Comparison of ENCODE assay signal across 33 cellular contexts in the genomic region with DNA sequence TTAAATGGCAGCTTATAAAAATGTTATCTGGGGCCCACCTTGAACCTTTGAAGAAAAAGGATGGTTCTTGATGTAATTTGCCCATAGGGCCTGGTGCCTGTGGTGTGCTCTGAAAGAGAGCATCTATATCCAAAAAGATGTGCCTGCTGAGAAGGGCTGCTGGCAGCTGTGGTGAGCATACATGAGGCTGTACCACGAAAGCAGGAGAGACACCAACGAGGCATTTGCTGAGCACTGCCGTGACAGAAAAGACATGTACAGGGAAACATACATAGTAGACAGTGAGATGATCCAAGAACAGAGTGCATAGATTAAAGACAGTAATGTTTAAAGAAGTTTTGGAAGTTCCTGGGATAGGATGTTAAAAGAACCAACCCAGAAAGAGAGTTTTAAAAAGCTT.
"Had no signal": no experiment of that assay in that cellular context is flagged by ENCODE, and none has a peak within 500 bp of the region (broad histone marks: within the 10 kb centered on the region; RNA-seq: fewer than 3 reads in every experiment).

No MANE protein-coding gene starts in this region.

- H3K36me3 ChIP-seq: adrenal gland, brain microvascular endothelial cell, breast epithelium had no signal

- H3K27me3 Mint-ChIP-seq: activated CD4-positive, alpha-beta memory T cell treated with anti-CD3 and anti-CD28 coated beads, Interleukin-2, amount 10 ng/mL, durations not matched to agents 7 days and 5 days; activated CD4-positive, alpha-beta T cell treated with anti-CD3 and anti-CD28 coated beads, Interleukin-2, amount 10 ng/mL, durations not matched to agents 7 days and 5 days; activated CD8-positive, alpha-beta memory T cell treated with anti-CD3 and anti-CD28 coated beads, Interleukin-2, amount 10 ng/mL, durations not matched to agents 7 days and 5 days; activated naive CD8-positive, alpha-beta T cell treated with anti-CD3 and anti-CD28 coated beads for 36 hours; T-helper 17 cell had no signal

- H3K9me3 Mint-ChIP-seq: activated CD4-positive, alpha-beta memory T cell treated with anti-CD3 and anti-CD28 coated beads, Interleukin-2, amount 10 ng/mL, durations not matched to agents 7 days and 5 days; activated CD4-positive, alpha-beta T cell treated with anti-CD3 and anti-CD28 coated beads, Interleukin-2, amount 10 ng/mL, durations not matched to agents 7 days and 5 days; activated naive CD8-positive, alpha-beta T cell treated with anti-CD3 and anti-CD28 coated beads for 36 hours; activated T-cell treated with anti-CD3 and anti-CD28 coated beads, Interleukin-2, amount 50 U/mL, for 4 hours; activated T-cell treated with anti-CD3 and anti-CD28 coated beads, Interleukin-2, amount 50 U/mL, for 72 hours; activated T-helper 1 cell treated with anti-CD3 and anti-CD28 coated beads, Interleukin-12 subunit alpha, Interleukin-12 subunit beta, Interleukin-2, Interleukin-4 antibody, amounts not matched to agents 30 ng/mL and 10 ng/mL and 1 ng/mL, durations not matched to agents 14 hours and 24 hours and 36 hours; activated T-helper 17 cell treated with anti-CD3 and anti-CD28 coated beads, Interleukin-2, amount 50 U/mL, for 72 hours had no signal

- H3K4me1 Mint-ChIP-seq: activated CD4-positive, alpha-beta memory T cell treated with anti-CD3 and anti-CD28 coated beads, Interleukin-2, amount 10 ng/mL, durations not matched to agents 7 days and 5 days; activated CD4-positive, alpha-beta T cell treated with anti-CD3 and anti-CD28 coated beads for 36 hours; activated CD4-positive, alpha-beta T cell treated with anti-CD3 and anti-CD28 coated beads, Interleukin-2, amount 10 ng/mL, durations not matched to agents 7 days and 5 days; activated CD8-positive, alpha-beta memory T cell treated with anti-CD3 and anti-CD28 coated beads, Interleukin-2, amount 10 ng/mL, durations not matched to agents 7 days and 5 days; activated naive CD8-positive, alpha-beta T cell treated with anti-CD3 and anti-CD28 coated beads for 36 hours; activated T-helper 17 cell treated with anti-CD3 and anti-CD28 coated beads, Interleukin-2, amount 50 U/mL, for 72 hours; T-helper 17 cell had no signal

- H3K4me3 Mint-ChIP-seq: activated CD4-positive, alpha-beta memory T cell treated with anti-CD3 and anti-CD28 coated beads, Interleukin-2, amount 10 ng/mL, durations not matched to agents 7 days and 5 days; activated CD4-positive, alpha-beta T cell treated with anti-CD3 and anti-CD28 coated beads for 36 hours; activated CD4-positive, alpha-beta T cell treated with anti-CD3 and anti-CD28 coated beads, Interleukin-2, amount 10 ng/mL, durations not matched to agents 7 days and 5 days; activated CD8-positive, alpha-beta memory T cell treated with anti-CD3 and anti-CD28 coated beads, Interleukin-2, amount 10 ng/mL, durations not matched to agents 7 days and 5 days; activated CD8-positive, alpha-beta T cell treated with anti-CD3 and anti-CD28 coated beads, Interleukin-2, amount 10 ng/mL, durations not matched to agents 7 days and 5 days; activated naive CD4-positive, alpha-beta T cell treated with anti-CD3 and anti-CD28 coated beads for 36 hours; activated naive CD8-positive, alpha-beta T cell treated with anti-CD3 and anti-CD28 coated beads for 36 hours; activated T-cell treated with anti-CD3 and anti-CD28 coated beads, Interleukin-2, amount 50 U/mL, for 4 hours; activated T-cell treated with anti-CD3 and anti-CD28 coated beads, Interleukin-2, amount 50 U/mL, for 72 hours; activated T-helper 1 cell treated with anti-CD3 and anti-CD28 coated beads, Interleukin-12 subunit alpha, Interleukin-12 subunit beta, Interleukin-2, Interleukin-4 antibody, amounts not matched to agents 30 ng/mL and 10 ng/mL and 1 ng/mL, durations not matched to agents 14 hours and 24 hours and 36 hours; activated T-helper 17 cell treated with anti-CD3 and anti-CD28 coated beads, Interleukin-2, amount 50 U/mL, for 72 hours; T-helper 17 cell had no signal

- H3K4me3 ChIP-seq: adrenal gland, body of pancreas, breast epithelium had no signal

- H3K36me3 Mint-ChIP-seq: activated CD8-positive, alpha-beta memory T cell treated with anti-CD3 and anti-CD28 coated beads, Interleukin-2, amount 10 ng/mL, durations not matched to agents 7 days and 5 days; activated naive CD4-positive, alpha-beta T cell treated with anti-CD3 and anti-CD28 coated beads, Interleukin-2, amount 50 U/mL, for 72 hours; activated naive CD8-positive, alpha-beta T cell treated with anti-CD3 and anti-CD28 coated beads for 36 hours had no signal

- DNase-seq: activated CD4-positive, alpha-beta memory T cell treated with anti-CD3 and anti-CD28 coated beads, Interleukin-2, amount 10 ng/mL, durations not matched to agents 7 days and 5 days; activated CD4-positive, alpha-beta T cell treated with anti-CD3 and anti-CD28 coated beads for 1 hour; activated CD4-positive, alpha-beta T cell treated with anti-CD3 and anti-CD28 coated beads for 36 hours; activated CD4-positive, alpha-beta T cell treated with anti-CD3 and anti-CD28 coated beads for 48 hours; activated CD4-positive, alpha-beta T cell treated with anti-CD3 and anti-CD28 coated beads, Interleukin-2, amount 10 ng/mL, durations not matched to agents 7 days and 5 days; activated CD4-positive, alpha-beta T cell treated with anti-CD3 and anti-CD28 coated beads, Interleukin-2, amount 50 U/mL, for 48 hours; activated CD4-positive, CD25-positive, alpha-beta regulatory T cell; activated CD8-positive, alpha-beta memory T cell treated with anti-CD3 and anti-CD28 coated beads for 24 hours; activated CD8-positive, alpha-beta memory T cell treated with anti-CD3 and anti-CD28 coated beads, Interleukin-2, amount 10 ng/mL, durations not matched to agents 7 days and 5 days; activated CD8-positive, alpha-beta memory T cell treated with anti-CD3 and anti-CD28 coated beads, Interleukin-2, amount 50 U/mL, for 48 hours; activated CD8-positive, alpha-beta T cell treated with anti-CD3 and anti-CD28 coated beads, Interleukin-2, amount 10 ng/mL, durations not matched to agents 7 days and 5 days; activated effector memory CD4-positive, alpha-beta T cell treated with anti-CD3 and anti-CD28 coated beads, Interleukin-2, amount 50 U/mL, for 16 hours; activated gamma-delta T cell treated with Interleukin-2 at 50 U/mL for 16 hours; activated naive CD4-positive, alpha-beta T cell; activated naive CD4-positive, alpha-beta T cell treated with anti-CD3 and anti-CD28 coated beads for 36 hours; activated naive CD4-positive, alpha-beta T cell treated with anti-CD3 and anti-CD28 coated beads, Interleukin-2, amount 50 U/mL, for 16 hours; activated naive CD8-positive, alpha-beta T cell treated with anti-CD3 and anti-CD28 coated beads for 36 hours; activated T-cell treated with anti-CD3 and anti-CD28 coated beads, Interleukin-2, amount 50 U/mL, for 4 hours; activated T-cell treated with anti-CD3 and anti-CD28 coated beads, Interleukin-2, amount 50 U/mL, for 72 hours; adrenal gland; amniotic stem cell; aorta; body of pancreas; brain microvascular endothelial cell; central memory CD4-positive, alpha-beta T cell; T-helper 17 cell; T-helper 9 cell had no signal

- H3K27ac ChIP-seq: adrenal gland, body of pancreas, brain microvascular endothelial cell, breast epithelium, VCaP had no signal

- H3K4me1 ChIP-seq: adrenal gland, body of pancreas, breast epithelium had no signal

- H3K27me3 ChIP-seq: adrenal gland, body of pancreas, brain microvascular endothelial cell, breast epithelium had no signal

- H3K27ac Mint-ChIP-seq: activated CD4-positive, alpha-beta memory T cell treated with anti-CD3 and anti-CD28 coated beads, Interleukin-2, amount 10 ng/mL, durations not matched to agents 7 days and 5 days; activated CD4-positive, alpha-beta T cell treated with anti-CD3 and anti-CD28 coated beads for 36 hours; activated CD4-positive, alpha-beta T cell treated with anti-CD3 and anti-CD28 coated beads, Interleukin-2, amount 10 ng/mL, durations not matched to agents 7 days and 5 days; activated CD8-positive, alpha-beta memory T cell treated with anti-CD3 and anti-CD28 coated beads, Interleukin-2, amount 10 ng/mL, durations not matched to agents 7 days and 5 days; activated CD8-positive, alpha-beta T cell treated with anti-CD3 and anti-CD28 coated beads, Interleukin-2, amount 10 ng/mL, durations not matched to agents 7 days and 5 days; activated naive CD4-positive, alpha-beta T cell treated with anti-CD3 and anti-CD28 coated beads for 36 hours; activated naive CD4-positive, alpha-beta T cell treated with anti-CD3 and anti-CD28 coated beads, Interleukin-2, amount 50 U/mL, for 72 hours; activated T-cell treated with anti-CD3 and anti-CD28 coated beads, Interleukin-2, amount 50 U/mL, for 72 hours; activated T-helper 1 cell treated with anti-CD3 and anti-CD28 coated beads, Interleukin-12 subunit alpha, Interleukin-12 subunit beta, Interleukin-2, Interleukin-4 antibody, amounts not matched to agents 30 ng/mL and 10 ng/mL and 1 ng/mL, durations not matched to agents 14 hours and 24 hours and 36 hours; activated T-helper 17 cell treated with anti-CD3 and anti-CD28 coated beads, Interleukin-2, amount 50 U/mL, for 72 hours; T-helper 17 cell had no signal

- ATAC-seq: activated CD4-positive, alpha-beta T cell treated with anti-CD3 and anti-CD28 coated beads for 36 hours; activated CD4-positive, CD25-positive, alpha-beta regulatory T cell treated with anti-CD3 and anti-CD28 coated beads, Interleukin-2, amount 50 U/mL, for 24 hours; activated CD8-positive, alpha-beta memory T cell treated with anti-CD3 and anti-CD28 coated beads, Interleukin-2, amount 10 ng/mL, durations not matched to agents 7 days and 5 days; activated CD8-positive, alpha-beta T cell treated with anti-CD3 and anti-CD28 coated beads, Interleukin-2, amount 10 ng/mL, durations not matched to agents 7 days and 5 days; activated naive CD4-positive, alpha-beta T cell treated with anti-CD3 and anti-CD28 coated beads, Interleukin-2, amount 50 U/mL, for 72 hours; activated T-cell treated with anti-CD3 and anti-CD28 coated beads, Interleukin-2, amount 50 U/mL, for 4 hours; activated T-cell treated with anti-CD3 and anti-CD28 coated beads, Interleukin-2, amount 50 U/mL, for 72 hours; activated T-helper 17 cell treated with anti-CD3 and anti-CD28 coated beads, Interleukin-2, amount 50 U/mL, for 72 hours; body of pancreas; T-helper 17 cell had no signal
